11 cellular contexts compared by ENCODE assay signal in genomic region chr5:87231037-87231808, GRCh38. TPM values are rescaled to one million over a fixed set of nuclear protein-coding genes. Genes with fewer than 3 reads are reported as not detected.
DNase-seq lines count a peak whose midpoint lies in the region; ATAC-seq and TF ChIP-seq lines count a peak whose summit lies in the region.
"Had no signal": no experiment of that assay in that cellular context is flagged by ENCODE, and none has a peak within 500 bp of the region (broad histone marks: within the 10 kb centered on the region; RNA-seq: fewer than 3 reads in every experiment).

No MANE protein-coding gene starts in this region.

- H3K4me1 Mint-ChIP-seq in immature natural killer cell (no peaks in the 10 kb centered on the region), natural killer cell (no peaks in the 10 kb centered on the region)
- H3K4me1 Mint-ChIP-seq: nephron had no signal

- H3K4me3 Mint-ChIP-seq in immature natural killer cell: no peak overlapping the region
- H3K4me3 Mint-ChIP-seq in natural killer cell: no peak overlapping the region
- H3K4me3 Mint-ChIP-seq: nephron had no signal

- no peak for TF ChIP-seq CTCF in natural killer cell (IDR thresholded peaks at IDR 0.05)

- intact Hi-C loops in natural killer cell (cut with micrococcal nuclease): no loop called here

- DNase-seq in amniotic epithelial cell (ENCODE audit: low read depth): peak; percentile 36
- DNase-seq in immature natural killer cell: no peak
- DNase-seq in natural killer cell: no peak
- no peak for DNase-seq in nucleus accumbens (lab: John Stamatoyannopoulos, UW)
- DNase-seq in activated CD4-positive, alpha-beta T cell treated with anti-CD3 and anti-CD28 coated beads, Interleukin-2, amount 50 U/mL, for 1 hour: no peak
- DNase-seq: GM23248, NCI-H187 treated with DMSO at 0.1 percent for 48 hours had no signal

- peaks cover 0 to 5% (median 0%) of the 10 kb centered on the region in 3 donors for H3K36me3 Mint-ChIP-seq in immature natural killer cell
- H3K36me3 Mint-ChIP-seq in natural killer cell: no peaks in the 10 kb centered on the region

- H3K9me3 Mint-ChIP-seq in immature natural killer cell (no peaks in the 10 kb centered on the region), natural killer cell (no peaks in the 10 kb centered on the region)
- H3K9me3 Mint-ChIP-seq: nephron had no signal

- ATAC-seq in GM18498 (IDR thresholded peaks at IDR 0.05; ENCODE audit: unreplicated experiment) (peak; percentile 96), GM19455 (IDR thresholded peaks at IDR 0.05; ENCODE audit: unreplicated experiment) (peak; percentile 98), HG03045 (IDR thresholded peaks at IDR 0.05; ENCODE audit: unreplicated experiment) (peak; percentile 94), natural killer cell (no peak)

- H3K27ac Mint-ChIP-seq in immature natural killer cell: no peak overlapping the region
- H3K27ac Mint-ChIP-seq in natural killer cell: no peak overlapping the region
- H3K27ac Mint-ChIP-seq: nephron had no signal

- peaks cover 0 to 2% (median 0%) of the 10 kb centered on the region in 3 donors for H3K27me3 Mint-ChIP-seq in immature natural killer cell (ENCODE audit: low read depth in 3 of 3)
- H3K27me3 Mint-ChIP-seq in natural killer cell (ENCODE audit: low read depth in 2 of 2): no peaks in the 10 kb centered on the region

RNA-seq across cellular contexts. Expression of gene RASA1, which starts 36.5 kb away (rescaled TPM):
- polyA plus RNA-seq in immature natural killer cell: 1 to 10 TPM; 1.7 to 8.7 (median 4.0) TPM
- total RNA-seq in natural killer cell: 10 to 100 TPM; 20.3 to 26.5 (median 21.2) TPM

Comparison
In these comparisons a context has a peak if more than half of its experiments do, and no peak if none do; other contexts are left out.
1. ATAC-seq: peak in GM18498 (single experiment), GM19455 (single experiment) and HG03045 (single experiment); none in natural killer cell (0 of 3).